ENCODE assay signal across 17 cellular contexts in genomic region chr3:95434436-95434835, GRCh38.
A peak's percentile ranks its signal among the peaks of the same experiment; 100 is the strongest.
DNase-seq lines count a peak whose midpoint lies in the region; ATAC-seq and TF ChIP-seq lines count a peak whose summit lies in the region.
"Had no signal": no experiment of that assay in that cellular context is flagged by ENCODE, and none has a peak within 500 bp of the region (broad histone marks: within the 10 kb centered on the region; RNA-seq: fewer than 3 reads in every experiment).

No MANE protein-coding gene starts in this region.

- no peak for ATAC-seq in upper lobe of left lung (ENCODE audit: low FRiP score in 2 of 2)
- no peak for ATAC-seq in activated naive CD4-positive, alpha-beta T cell treated with anti-CD3 and anti-CD28 coated beads, Interleukin-2, amount 50 U/mL, for 72 hours

- no peaks in the 10 kb centered on the region for H3K36me3 ChIP-seq in prostate gland
- no peaks in the 10 kb centered on the region for H3K36me3 ChIP-seq in breast epithelium
- H3K36me3 ChIP-seq in upper lobe of left lung: no peaks in the 10 kb centered on the region
- H3K36me3 ChIP-seq: BLaER1 treated with 17β-estradiol and CSF1 and Interleukin-3, amounts not matched to agents 10 nM and 100 nM had no signal

- no peak for TF ChIP-seq EP300 in upper lobe of left lung (IDR thresholded peaks at IDR 0.05)

- peaks cover 4 to 6% of the 10 kb centered on the region in 2 donors for H3K9me3 Mint-ChIP-seq in activated naive CD4-positive, alpha-beta T cell treated with anti-CD3 and anti-CD28 coated beads, Interleukin-2, amount 50 U/mL, for 72 hours

- no peaks in the 10 kb centered on the region for H3K36me3 Mint-ChIP-seq in activated naive CD4-positive, alpha-beta T cell treated with anti-CD3 and anti-CD28 coated beads, Interleukin-2, amount 50 U/mL, for 72 hours
- H3K36me3 Mint-ChIP-seq: CD4-positive, CD25-positive, alpha-beta regulatory T cell had no signal

- in situ Hi-C loops in astrocyte of the spinal cord (cut with HindIII; ENCODE audit: low sequenced_read_pairs): no loop called here

- H3K27me3 ChIP-seq in prostate gland (replicated peaks; ENCODE audit: insufficient read depth): no peaks in the 10 kb centered on the region
- H3K27me3 ChIP-seq in breast epithelium: no peaks in the 10 kb centered on the region
- no peaks in the 10 kb centered on the region for H3K27me3 ChIP-seq in upper lobe of left lung
- H3K27me3 ChIP-seq: BLaER1 treated with 17β-estradiol and CSF1 and Interleukin-3, amounts not matched to agents 10 nM and 100 nM had no signal

- intact Hi-C loops in prostate gland (cut with DNase I): no loop called here
- intact Hi-C loops in breast epithelium (cut with DNase I; ENCODE audit: low total_unique reads): no loop called here

- no peak overlapping the region for H3K27ac ChIP-seq in prostate gland
- no peak overlapping the region for H3K27ac ChIP-seq in breast epithelium
- no peak overlapping the region for H3K27ac ChIP-seq in upper lobe of left lung
- H3K27ac ChIP-seq: BLaER1 treated with 17β-estradiol and CSF1 and Interleukin-3, amounts not matched to agents 10 nM and 100 nM; GM23248 had no signal

- H3K4me3 ChIP-seq in astrocyte of the spinal cord (ENCODE audit: low read depth, low read length): no peak overlapping the region
- no peak overlapping the region for H3K4me3 ChIP-seq in fibroblast of pulmonary artery (replicated peaks; ENCODE audit: low read depth, low read length)
- H3K4me3 ChIP-seq in prostate gland: no peak overlapping the region
- H3K4me3 ChIP-seq in breast epithelium: no peak overlapping the region
- H3K4me3 ChIP-seq in upper lobe of left lung: no peak overlapping the region
- H3K4me3 ChIP-seq: BLaER1 treated with 17β-estradiol and CSF1 and Interleukin-3, amounts not matched to agents 10 nM and 100 nM; GM23248 had no signal

- H3K9me3 ChIP-seq in prostate gland: no peaks in the 10 kb centered on the region
- no peaks in the 10 kb centered on the region for H3K9me3 ChIP-seq in breast epithelium
- H3K9me3 ChIP-seq in upper lobe of left lung: no peaks in the 10 kb centered on the region
- H3K9me3 ChIP-seq: BLaER1 treated with 17β-estradiol and CSF1 and Interleukin-3, amounts not matched to agents 10 nM and 100 nM had no signal

- TF ChIP-seq CTCF in astrocyte of the spinal cord (IDR thresholded peaks at IDR 0.05; ENCODE audit: low read depth, low read length): no peak
- TF ChIP-seq CTCF in fibroblast of pulmonary artery (IDR thresholded peaks at IDR 0.05; ENCODE audit: low read length, missing control alignments): no peak
- no peak for TF ChIP-seq CTCF in prostate gland (IDR thresholded peaks at IDR 0.05)
- TF ChIP-seq CTCF in breast epithelium (IDR thresholded peaks at IDR 0.05): no peak
- no peak for TF ChIP-seq CTCF in upper lobe of left lung (IDR thresholded peaks at IDR 0.05)

- 34% methylated on average over 1 of the region's 1 CpG for WGBS in prostate gland
- WGBS in upper lobe of left lung, 2 donors: 0 to 18% methylated on average over 1 of the region's 1 CpG

- TF ChIP-seq POLR2A in prostate gland (IDR thresholded peaks at IDR 0.05): no peak
- no peak for TF ChIP-seq POLR2A in breast epithelium (IDR thresholded peaks at IDR 0.05)
- TF ChIP-seq POLR2A in upper lobe of left lung (IDR thresholded peaks at IDR 0.05): no peak

- DNase-seq in HCEC 1CT: peak; percentile 14
- DNase-seq in NCI-H69 (lab: John Stamatoyannopoulos, UW): peak; percentile 3
- DNase-seq in astrocyte of the spinal cord (ENCODE audit: low read depth, low spot score): peak; percentile 2
- DNase-seq in fibroblast of pulmonary artery (ENCODE audit: low read depth): peak; percentile 1
- no peak for DNase-seq in prostate gland (ENCODE audit: low spot score)
- DNase-seq in breast epithelium (ENCODE audit: low spot score in 2 of 2): no peak
- DNase-seq in upper lobe of left lung: no peak
- DNase-seq in activated naive CD4-positive, alpha-beta T cell treated with anti-CD3 and anti-CD28 coated beads, Interleukin-2, amount 50 U/mL, for 72 hours (ENCODE audit: low spot score in 2 of 2): no peak
- DNase-seq: ACHN; Calu3; CD4-positive, CD25-positive, alpha-beta regulatory T cell; DMS153; DMS79 treated with DMSO at 0.1 percent for 48 hours; EL; GM23248; H9 had no signal

- no peak overlapping the region for H3K27ac Mint-ChIP-seq in activated naive CD4-positive, alpha-beta T cell treated with anti-CD3 and anti-CD28 coated beads, Interleukin-2, amount 50 U/mL, for 72 hours
- H3K27ac Mint-ChIP-seq: CD4-positive, CD25-positive, alpha-beta regulatory T cell; H9 had no signal

- H3K4me1 ChIP-seq in prostate gland (replicated peaks) (no peaks in the 10 kb centered on the region), breast epithelium (no peaks in the 10 kb centered on the region), upper lobe of left lung (no peaks in the 10 kb centered on the region)
- H3K4me1 ChIP-seq: BLaER1 treated with 17β-estradiol and CSF1 and Interleukin-3, amounts not matched to agents 10 nM and 100 nM had no signal

Comparison
In these comparisons a context has a peak if more than half of its experiments do, and no peak if none do; other contexts are left out.
1. DNase-seq: peak in HCEC 1CT (single experiment), NCI-H69 (single experiment), astrocyte of the spinal cord (single experiment) and fibroblast of pulmonary artery (single experiment); none in prostate gland (single experiment), breast epithelium (0 of 2), upper lobe of left lung (0 of 2) and activated naive CD4-positive, alpha-beta T cell treated with anti-CD3 and anti-CD28 coated beads, Interleukin-2, amount 50 U/mL, for 72 hours (0 of 2).